28 cellular contexts compared by ENCODE assay signal in the genomic region with DNA sequence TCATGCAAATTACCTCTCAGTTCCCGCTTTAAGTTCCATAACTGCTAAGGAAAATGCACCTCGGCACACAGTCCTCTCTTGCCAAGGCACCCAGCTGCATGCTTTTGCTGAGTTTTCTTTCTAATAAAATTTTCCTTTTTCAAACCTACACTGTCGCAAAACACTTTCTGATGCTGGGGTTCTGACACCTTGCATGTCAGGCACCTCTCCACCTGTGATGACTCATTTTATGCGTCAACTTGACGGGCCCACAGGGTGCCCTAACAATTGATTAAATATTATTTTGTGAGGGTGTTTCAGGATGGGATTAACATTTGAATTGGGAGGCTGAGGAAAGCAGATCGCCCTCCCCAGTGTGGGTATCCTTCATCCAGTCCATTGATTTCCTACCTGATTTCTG.
"Had no signal": no experiment of that assay in that cellular context is flagged by ENCODE, and none has a peak within 500 bp of the region (broad histone marks: within the 10 kb centered on the region; RNA-seq: fewer than 3 reads in every experiment).

No MANE protein-coding gene starts in this region.

- H3K27ac Mint-ChIP-seq: mesothelial cell of epicardium; naive B cell; nephron; neural progenitor cell; stimulated activated memory B cell treated with anti-CD40 and anti-IgM and Interleukin-4, amounts not matched to agents 10 μg/mL and 1 μg/mL and 100 μg/mL, for 72 hours; type B pancreatic cell had no signal

- H3K36me3 ChIP-seq: esophagus muscularis mucosa, gastroesophageal sphincter, heart right ventricle, left lung, neural progenitor cell, prostate gland, sigmoid colon, tibial artery had no signal

- H3K4me3 ChIP-seq: coronary artery, esophagus muscularis mucosa, gastroesophageal sphincter, heart right ventricle, left lung, mucosa of descending colon, neural progenitor cell, prostate gland, sigmoid colon, testis, tibial artery had no signal

- H3K9me3 ChIP-seq: esophagus muscularis mucosa, gastroesophageal sphincter, mucosa of descending colon, prostate gland, sigmoid colon, testis, tibial artery had no signal

- H3K4me3 Mint-ChIP-seq: mesothelial cell of epicardium; nephron; neural progenitor cell; stimulated activated memory B cell treated with anti-CD40 and anti-IgM and Interleukin-4, amounts not matched to agents 10 μg/mL and 1 μg/mL and 100 μg/mL, for 72 hours; type B pancreatic cell had no signal

- H3K9ac ChIP-seq: neural progenitor cell had no signal

- H3K27ac ChIP-seq: coronary artery, esophagus muscularis mucosa, foreskin keratinocyte, gastroesophageal sphincter, heart right ventricle, left lung, neural progenitor cell, prostate gland, sigmoid colon, testis, tibial artery had no signal

- FAIRE-seq: endothelial cell of umbilical vein, kidney had no signal

- H3K36me3 Mint-ChIP-seq: stimulated activated memory B cell treated with anti-CD40 and anti-IgM and Interleukin-4, amounts not matched to agents 10 μg/mL and 1 μg/mL and 100 μg/mL, for 72 hours; type B pancreatic cell had no signal

- DNase-seq: dermis blood vessel endothelial cell; effector memory CD4-positive, alpha-beta T cell; foreskin keratinocyte; heart right ventricle; hippocampal formation; kidney; left lung; mesenchymal stem cell; mucosa of descending colon; naive B cell; right cardiac atrium; sigmoid colon; stimulated activated CD4-positive, alpha-beta T cell treated with anti-CD3 and anti-CD28 coated beads, Interleukin-2, amount 100 ng/mL, for 24 hours; stimulated activated CD4-positive, alpha-beta T cell treated with anti-CD3 and anti-CD28 coated beads, Interleukin-4, amount 100 ng/mL, for 24 hours; stimulated activated naive CD8-positive, alpha-beta T cell treated with anti-CD3 and anti-CD28 coated beads, Interleukin-15, Interleukin-2, amounts not matched to agents 100 U/mL and 50 U/mL, for 24 hours; substantia nigra; testis; tibial artery had no signal

- H3K4me1 Mint-ChIP-seq: mesothelial cell of epicardium, nephron had no signal

- H3K4me1 ChIP-seq: esophagus muscularis mucosa, foreskin keratinocyte, gastroesophageal sphincter, heart right ventricle, left lung, neural progenitor cell, prostate gland, sigmoid colon, testis, tibial artery had no signal

- ATAC-seq: foreskin keratinocyte; gastroesophageal sphincter; heart right ventricle; left lung; mucosa of descending colon; right cardiac atrium; stimulated activated memory B cell treated with anti-CD40 and anti-IgM and Interleukin-4, amounts not matched to agents 10 μg/mL and 1 μg/mL and 100 μg/mL, for 72 hours; stimulated activated naive CD8-positive, alpha-beta T cell treated with anti-CD3 and anti-CD28 coated beads, Interleukin-15, Interleukin-2, amounts not matched to agents 100 U/mL and 50 U/mL, for 24 hours had no signal

- H3K4me2 ChIP-seq: neural progenitor cell had no signal

- H3K27me3 ChIP-seq: esophagus muscularis mucosa, foreskin keratinocyte, gastroesophageal sphincter, heart right ventricle, left lung, neural progenitor cell, sigmoid colon, testis, tibial artery had no signal

- H3K9me3 Mint-ChIP-seq: stimulated activated memory B cell treated with anti-CD40 and anti-IgM and Interleukin-4, amounts not matched to agents 10 μg/mL and 1 μg/mL and 100 μg/mL, for 72 hours had no signal

- H2AFZ ChIP-seq: neural progenitor cell had no signal

- H3K27me3 Mint-ChIP-seq: naive B cell; stimulated activated memory B cell treated with anti-CD40 and anti-IgM and Interleukin-4, amounts not matched to agents 10 μg/mL and 1 μg/mL and 100 μg/mL, for 72 hours; type B pancreatic cell had no signal
